Comparison of ENCODE assay signal across 11 cellular contexts in genomic region chr7:46385662-46386309, GRCh38.
A peak's percentile ranks its signal among the peaks of the same experiment; 100 is the strongest.
DNase-seq lines count a peak whose midpoint lies in the region; ATAC-seq and TF ChIP-seq lines count a peak whose summit lies in the region.
"Had no signal": no experiment of that assay in that cellular context is flagged by ENCODE, and none has a peak within 500 bp of the region (broad histone marks: within the 10 kb centered on the region; RNA-seq: fewer than 3 reads in every experiment).

No MANE protein-coding gene starts in this region.

- peak overlapping the region; percentile 62 for H3K27ac Mint-ChIP-seq in osteocyte (ENCODE audit: unreplicated experiment)

- H3K9me3 Mint-ChIP-seq in osteocyte (ENCODE audit: unreplicated experiment), result peaks cover 17% of the 10 kb centered on the region

- ATAC-seq in GM19467 (IDR thresholded peaks at IDR 0.05; ENCODE audit: unreplicated experiment), result no peak
- ATAC-seq: gastrocnemius medialis had no signal

- H3K36me3 Mint-ChIP-seq in osteocyte (ENCODE audit: unreplicated experiment), result no peaks in the 10 kb centered on the region

- DNase-seq in EL, result peak; percentile 94
- DNase-seq in RPMI7951 (ENCODE audit: low read depth), result peak; percentile 77
- DNase-seq in fibroblast of gingiva (ENCODE audit: low read depth), result peak; percentile 83
- DNase-seq in osteocyte (ENCODE audit: extremely low spot score, unreplicated experiment), result no peak
- no peak for DNase-seq in stimulated activated CD4-positive, alpha-beta T cell treated with anti-CD3 and anti-CD28 coated beads, Interleukin-4, amount 100 ng/mL, for 4 hours
- no peak for DNase-seq in COR-L47 (lab: John Stamatoyannopoulos, UW)
- no peak for DNase-seq in NCI-H2081 treated with DMSO at 0.1 percent for 48 hours (lab: John Stamatoyannopoulos, UW)
- DNase-seq: gastrocnemius medialis; nucleus accumbens; stimulated activated naive CD4-positive, alpha-beta T cell had no signal

- H3K27me3 Mint-ChIP-seq in osteocyte (ENCODE audit: unreplicated experiment), result no peaks in the 10 kb centered on the region

- H3K4me3 Mint-ChIP-seq in osteocyte (ENCODE audit: unreplicated experiment), result no peak overlapping the region

- peaks cover 27% of the 10 kb centered on the region for H3K4me1 Mint-ChIP-seq in osteocyte (ENCODE audit: unreplicated experiment)

- no peak for TF ChIP-seq CTCF in osteocyte (IDR thresholded peaks at IDR 0.05)

Comparison
In these comparisons a context has a peak if more than half of its experiments do, and no peak if none do; other contexts are left out.
1. DNase-seq: peak in EL (single experiment), RPMI7951 (single experiment) and fibroblast of gingiva (single experiment); none in osteocyte (single experiment), stimulated activated CD4-positive, alpha-beta T cell treated with anti-CD3 and anti-CD28 coated beads, Interleukin-4, amount 100 ng/mL, for 4 hours (0 of 2), COR-L47 (single experiment) and NCI-H2081 treated with DMSO at 0.1 percent for 48 hours (single experiment).